In the genomic region with DNA sequence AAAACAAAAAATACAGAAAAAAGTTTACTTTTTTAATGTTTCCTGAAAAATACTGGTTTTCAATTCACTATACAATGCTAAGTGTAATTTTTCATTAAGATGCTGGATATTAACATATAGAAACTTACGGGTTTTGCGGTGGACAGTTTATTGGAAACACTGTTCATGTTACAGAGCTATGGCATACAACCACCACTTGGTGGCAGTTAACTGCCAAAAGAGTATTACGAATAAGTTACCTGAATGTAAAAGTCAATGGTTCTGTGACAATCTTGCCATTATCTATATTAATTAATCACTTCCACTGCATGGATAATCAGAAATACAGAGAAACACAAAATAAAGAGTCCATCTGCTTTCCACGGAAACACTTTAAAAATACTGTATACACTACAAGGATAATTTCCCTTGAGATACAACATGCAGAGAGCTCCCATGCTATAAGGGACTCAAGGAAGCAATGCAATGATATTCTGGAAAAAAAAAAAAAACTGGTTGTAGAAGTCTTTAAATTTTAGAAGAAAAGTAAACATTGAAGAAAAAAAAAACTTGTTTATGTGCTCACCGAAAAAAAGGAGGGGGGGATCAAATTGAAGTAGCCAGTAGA, we compare ENCODE assay signal across 9 cellular contexts.
DNase-seq lines count a peak whose midpoint lies in the region; ATAC-seq and TF ChIP-seq lines count a peak whose summit lies in the region.
"Had no signal": no experiment of that assay in that cellular context is flagged by ENCODE, and none has a peak within 500 bp of the region (broad histone marks: within the 10 kb centered on the region; RNA-seq: fewer than 3 reads in every experiment).

No MANE protein-coding gene starts in this region.

- peak overlapping the region; percentile 43 for H3K4me3 ChIP-seq in endocrine pancreas (ENCODE audit: control insufficient read depth, insufficient read depth, low read length)
- H3K4me3 ChIP-seq in neural cell (ENCODE audit: low read length): no peak overlapping the region

- H3F3A ChIP-seq in neural cell (ENCODE audit: insufficient read depth, low read length, poor library complexity, severe bottlenecking): no peaks in the 10 kb centered on the region

- no peaks in the 10 kb centered on the region for H3K4me1 Mint-ChIP-seq in activated CD4-positive, alpha-beta T cell treated with anti-CD3 and anti-CD28 coated beads for 36 hours

- H3K9ac ChIP-seq in endocrine pancreas (ENCODE audit: control insufficient read depth, insufficient read depth, low read length): no peak overlapping the region
- no peak overlapping the region for H3K9ac ChIP-seq in neural cell (ENCODE audit: low read length)

- H3K36me3 Mint-ChIP-seq in activated CD4-positive, alpha-beta T cell treated with anti-CD3 and anti-CD28 coated beads for 36 hours (ENCODE audit: low read depth): no peaks in the 10 kb centered on the region

- peak; percentile 59 for TF ChIP-seq RAD21 in neural cell (conservative IDR thresholded peaks at IDR 0.05)

- H3K27me3 ChIP-seq in endocrine pancreas (ENCODE audit: control insufficient read depth, insufficient read depth, low read length): no peaks in the 10 kb centered on the region
- H3K27me3 ChIP-seq in neural cell (ENCODE audit: insufficient read depth, low read depth, low read length): no peaks in the 10 kb centered on the region

- DNase-seq in activated CD4-positive, alpha-beta T cell treated with anti-CD3 and anti-CD28 coated beads for 36 hours: peak; percentile 11
- DNase-seq in activated CD4-positive, alpha-beta T cell treated with anti-CD3 and anti-CD28 coated beads for 1 hour: no peak
- DNase-seq in RPMI7951 (ENCODE audit: low read depth) (peak; percentile 2), NCI-H128 (lab: John Stamatoyannopoulos, UW; ENCODE audit: unreplicated experiment) (no peak)

- H2AFZ ChIP-seq in neural cell (ENCODE audit: low read depth, low read length): no peak overlapping the region

- TF ChIP-seq EP300 in neural cell (conservative IDR thresholded peaks at IDR 0.05; ENCODE audit: poor library complexity, severe bottlenecking): no peak

- peak; percentile 64 for TF ChIP-seq CTCF in neural cell (IDR thresholded peaks at IDR 0.05; ENCODE audit: poor library complexity, severe bottlenecking)

- H3K36me3 ChIP-seq in endocrine pancreas (ENCODE audit: control insufficient read depth, insufficient read depth, low read length) (no peaks in the 10 kb centered on the region), neural cell (ENCODE audit: insufficient read depth, low read length) (no peaks in the 10 kb centered on the region)

- no peaks in the 10 kb centered on the region for H3K9me3 ChIP-seq in endocrine pancreas (ENCODE audit: control insufficient read depth, low read length)
- H3K9me3 ChIP-seq in neural cell (ENCODE audit: low read length): no peaks in the 10 kb centered on the region

- CTCF ChIA-PET in activated CD4-positive, alpha-beta T cell treated with anti-CD3 and anti-CD28 coated beads for 36 hours (lab: Charles Lee): interaction anchor here (1.0 to 2.1 kb wide), 13 partner anchors 10 to 184 kb away, joined by 3 to 10 read pairs (median 4); no protein-coding TSS in a partner anchor

- no peaks in the 10 kb centered on the region for H3K79me2 ChIP-seq in neural cell (replicated peaks; ENCODE audit: insufficient read depth, low read length)

- H4K20me1 ChIP-seq in neural cell (ENCODE audit: insufficient read depth): no peaks in the 10 kb centered on the region

- intact Hi-C loops in activated CD4-positive, alpha-beta T cell treated with anti-CD3 and anti-CD28 coated beads for 36 hours (cut with DNase I, micrococcal nuclease): loop anchor here (1.0 to 5.0 kb wide), 2 partner anchors 96 to 98 kb away; a partner anchor contains a TSS

- no peaks in the 10 kb centered on the region for H3K27me3 Mint-ChIP-seq in activated CD4-positive, alpha-beta T cell treated with anti-CD3 and anti-CD28 coated beads for 36 hours
- H3K27me3 Mint-ChIP-seq: dendritic cell treated with granulocyte-macrophage colony-stimulating factor and Interleukin-4, amounts not matched to agents 40 ng/mL and 50 ng/mL, for 4 days had no signal

- H3K4me1 ChIP-seq in endocrine pancreas (ENCODE audit: control insufficient read depth, insufficient read depth, low read length): peaks cover 7% of the 10 kb centered on the region

- H3K27ac Mint-ChIP-seq in activated CD4-positive, alpha-beta T cell treated with anti-CD3 and anti-CD28 coated beads for 36 hours: no peak overlapping the region
- H3K27ac Mint-ChIP-seq: dendritic cell treated with granulocyte-macrophage colony-stimulating factor and Interleukin-4, amounts not matched to agents 40 ng/mL and 50 ng/mL, for 4 days had no signal

- POLR2A ChIA-PET in activated CD4-positive, alpha-beta T cell treated with anti-CD3 and anti-CD28 coated beads for 36 hours (lab: Charles Lee): interaction anchor here (0.6 kb wide), 1 partner anchor 97 kb away, joined by 6 read pairs; a partner anchor contains a TSS

- no peak overlapping the region for H3K4me2 ChIP-seq in neural cell (ENCODE audit: low read length)

- H3K9me2 ChIP-seq in neural cell (ENCODE audit: insufficient read depth, low read length): no peaks in the 10 kb centered on the region

- no peaks in the 10 kb centered on the region for H3K9me3 Mint-ChIP-seq in activated CD4-positive, alpha-beta T cell treated with anti-CD3 and anti-CD28 coated beads for 36 hours (ENCODE audit: low read depth)
- H3K9me3 Mint-ChIP-seq: dendritic cell treated with granulocyte-macrophage colony-stimulating factor and Interleukin-4, amounts not matched to agents 40 ng/mL and 50 ng/mL, for 4 days had no signal

- H3K27ac ChIP-seq in neural cell (ENCODE audit: low read length): no peak overlapping the region

- peak; percentile 66 for ATAC-seq in activated CD4-positive, alpha-beta T cell treated with anti-CD3 and anti-CD28 coated beads for 36 hours
- ATAC-seq in GM19463 (IDR thresholded peaks at IDR 0.05; ENCODE audit: unreplicated experiment): peak; percentile 97
- ATAC-seq in HG03378 (IDR thresholded peaks at IDR 0.05; ENCODE audit: unreplicated experiment): peak; percentile 93

- H3K4me3 Mint-ChIP-seq in activated CD4-positive, alpha-beta T cell treated with anti-CD3 and anti-CD28 coated beads for 36 hours: no peak overlapping the region
- H3K4me3 Mint-ChIP-seq: dendritic cell treated with granulocyte-macrophage colony-stimulating factor and Interleukin-4, amounts not matched to agents 40 ng/mL and 50 ng/mL, for 4 days had no signal

TF ChIP-seq in neural cell, 6 proteins besides CTCF, POLR2A, EP300 and RAD21:
- no peak for TF ChIP-seq MXI1 (conservative IDR thresholded peaks at IDR 0.05; ENCODE audit: poor library complexity, severe bottlenecking)
- peak; percentile 67 for TF ChIP-seq SMC3 (conservative IDR thresholded peaks at IDR 0.05; ENCODE audit: poor library complexity)

Comparison
In these comparisons a context has a peak if more than half of its experiments do, and no peak if none do; other contexts are left out.
1. DNase-seq: peak in activated CD4-positive, alpha-beta T cell treated with anti-CD3 and anti-CD28 coated beads for 36 hours (single experiment) and RPMI7951 (single experiment); none in activated CD4-positive, alpha-beta T cell treated with anti-CD3 and anti-CD28 coated beads for 1 hour (single experiment) and NCI-H128 (single experiment).
2. Peak in every context shown above with its lines, with median percentiles within 50 percentile points of each other: ATAC-seq.